Comparison of ENCODE assay signal across 8 cellular contexts in the genomic region with DNA sequence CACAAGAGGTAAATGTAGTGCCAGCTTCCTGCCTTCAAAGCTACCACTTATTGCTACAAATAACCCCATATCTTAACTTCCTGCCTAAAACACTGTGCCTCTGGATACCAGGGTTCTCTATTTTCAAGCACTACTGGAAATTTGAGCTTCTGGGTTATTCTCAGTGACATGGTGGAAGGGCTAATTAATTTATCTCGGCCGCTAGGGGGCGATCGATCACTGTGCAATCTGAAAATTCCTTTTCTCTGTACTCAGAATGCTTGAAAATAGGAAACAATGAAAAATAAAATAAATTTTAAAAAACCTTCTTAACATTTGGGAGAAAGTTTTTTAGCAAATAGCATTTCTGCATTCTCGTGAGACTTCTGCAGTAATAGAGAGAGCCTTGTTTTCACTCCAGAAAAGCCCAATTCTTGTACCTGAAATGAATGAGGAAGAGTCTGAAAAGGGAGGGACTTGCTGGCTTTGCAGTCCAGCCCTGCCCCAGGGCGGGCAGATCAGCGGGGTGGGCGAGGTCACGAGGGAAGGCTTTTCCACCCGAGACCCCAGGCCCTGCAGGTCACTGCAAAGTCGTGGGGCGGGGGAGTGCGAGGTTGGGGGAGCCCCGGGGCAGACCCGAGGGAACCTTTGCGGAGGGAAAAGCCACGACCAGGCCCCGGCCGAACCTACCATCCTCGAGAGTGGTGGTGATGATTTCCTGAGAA.
A peak's percentile ranks its signal among the peaks of the same experiment; 100 is the strongest.
DNase-seq lines count a peak whose midpoint lies in the region; ATAC-seq and TF ChIP-seq lines count a peak whose summit lies in the region.

No MANE protein-coding gene starts in this region.

- no peak overlapping the region for H3K4me3 ChIP-seq in fibroblast of lung (replicated peaks in 1 of 4; ENCODE audit: control extremely low read depth in 1 of 4, insufficient read depth in 1 of 4, low read depth in 3 of 4, low read length in 4 of 4)

- H3K4me2 ChIP-seq in fibroblast of lung (ENCODE audit: extremely low read depth, insufficient read depth, low read length) = no peak overlapping the region

- H3K9ac ChIP-seq in fibroblast of lung (ENCODE audit: insufficient read depth, low read length) = no peak overlapping the region

- H3K9me3 ChIP-seq in fibroblast of lung (ENCODE audit: control insufficient read depth, insufficient read depth, low read depth, low read length) = no peaks in the 10 kb centered on the region

- ATAC-seq in natural killer cell (no peak), HG02973 (IDR thresholded peaks at IDR 0.05; ENCODE audit: unreplicated experiment) (no peak), GM18498 (IDR thresholded peaks at IDR 0.05; ENCODE audit: unreplicated experiment) (no peak)
- no peak for ATAC-seq in natural killer cell treated with Interleukin-12 subunit alpha and Interleukin-12 subunit beta and Interleukin-15 and Interleukin-18, amount 100 ng/mL, for 72 hours

- H4K20me1 ChIP-seq in fibroblast of lung (ENCODE audit: control insufficient read depth, extremely low read depth, insufficient read depth, low read length) = no peaks in the 10 kb centered on the region

- H3K9me3 Mint-ChIP-seq in natural killer cell = no peaks in the 10 kb centered on the region
- H3K9me3 Mint-ChIP-seq in natural killer cell treated with Interleukin-12 subunit alpha and Interleukin-12 subunit beta and Interleukin-15 and Interleukin-18, amount 100 ng/mL, for 72 hours = no peaks in the 10 kb centered on the region
- H3K9me3 Mint-ChIP-seq in activated CD4-positive, alpha-beta T cell treated with anti-CD3 and anti-CD28 coated beads, Interleukin-2, amount 10 ng/mL, durations not matched to agents 7 days and 5 days = no peaks in the 10 kb centered on the region

- H3K27ac Mint-ChIP-seq in natural killer cell = no peak overlapping the region
- H3K27ac Mint-ChIP-seq in natural killer cell treated with Interleukin-12 subunit alpha and Interleukin-12 subunit beta and Interleukin-15 and Interleukin-18, amount 100 ng/mL, for 72 hours = no peak overlapping the region
- H3K27ac Mint-ChIP-seq in activated CD4-positive, alpha-beta T cell treated with anti-CD3 and anti-CD28 coated beads, Interleukin-2, amount 10 ng/mL, durations not matched to agents 7 days and 5 days = no peak overlapping the region

- no peak overlapping the region for H3K27ac ChIP-seq in fibroblast of lung (ENCODE audit: insufficient read depth, low read length)

- no peak overlapping the region for H3K4me3 Mint-ChIP-seq in natural killer cell
- H3K4me3 Mint-ChIP-seq in natural killer cell treated with Interleukin-12 subunit alpha and Interleukin-12 subunit beta and Interleukin-15 and Interleukin-18, amount 100 ng/mL, for 72 hours = no peak overlapping the region
- H3K4me3 Mint-ChIP-seq in activated CD4-positive, alpha-beta T cell treated with anti-CD3 and anti-CD28 coated beads, Interleukin-2, amount 10 ng/mL, durations not matched to agents 7 days and 5 days = no peak overlapping the region

- no peaks in the 10 kb centered on the region for H3K4me1 ChIP-seq in fibroblast of lung (ENCODE audit: control insufficient read depth, extremely low read depth, insufficient read depth, low read length)

- DNase-seq in natural killer cell (no peak), NCI-H1694 (lab: John Stamatoyannopoulos, UW) (peak; percentile 79), fibroblast of lung (ENCODE audit: low read depth in 2 of 2) (peak; percentile 26 to 37), occipital lobe (lab: John Stamatoyannopoulos, UW) (peak; percentile 10)
- DNase-seq in natural killer cell treated with Interleukin-12 subunit alpha and Interleukin-12 subunit beta and Interleukin-15 and Interleukin-18, amount 100 ng/mL, for 72 hours (ENCODE audit: low spot score) = no peak
- DNase-seq in activated CD4-positive, alpha-beta T cell treated with anti-CD3 and anti-CD28 coated beads, Interleukin-2, amount 10 ng/mL, durations not matched to agents 7 days and 5 days = peak; percentile 52

- POLR2A ChIA-PET in activated CD4-positive, alpha-beta T cell treated with anti-CD3 and anti-CD28 coated beads, Interleukin-2, amount 10 ng/mL, durations not matched to agents 7 days and 5 days (lab: Charles Lee) = no interaction called here

- intact Hi-C loops in natural killer cell (cut with micrococcal nuclease) = loop anchor here (2.0 kb wide), 1 partner anchor 925 kb away; no protein-coding TSS in a partner anchor

- no peaks in the 10 kb centered on the region for H3K36me3 Mint-ChIP-seq in natural killer cell
- no peaks in the 10 kb centered on the region for H3K36me3 Mint-ChIP-seq in natural killer cell treated with Interleukin-12 subunit alpha and Interleukin-12 subunit beta and Interleukin-15 and Interleukin-18, amount 100 ng/mL, for 72 hours
- H3K36me3 Mint-ChIP-seq in activated CD4-positive, alpha-beta T cell treated with anti-CD3 and anti-CD28 coated beads, Interleukin-2, amount 10 ng/mL, durations not matched to agents 7 days and 5 days (ENCODE audit: low read depth) = no peaks in the 10 kb centered on the region

- no peaks in the 10 kb centered on the region for H3K27me3 Mint-ChIP-seq in natural killer cell (ENCODE audit: low read depth in 2 of 2)
- no peaks in the 10 kb centered on the region for H3K27me3 Mint-ChIP-seq in natural killer cell treated with Interleukin-12 subunit alpha and Interleukin-12 subunit beta and Interleukin-15 and Interleukin-18, amount 100 ng/mL, for 72 hours
- no peaks in the 10 kb centered on the region for H3K27me3 Mint-ChIP-seq in activated CD4-positive, alpha-beta T cell treated with anti-CD3 and anti-CD28 coated beads, Interleukin-2, amount 10 ng/mL, durations not matched to agents 7 days and 5 days

- no peaks in the 10 kb centered on the region for H3K4me1 Mint-ChIP-seq in natural killer cell
- H3K4me1 Mint-ChIP-seq in natural killer cell treated with Interleukin-12 subunit alpha and Interleukin-12 subunit beta and Interleukin-15 and Interleukin-18, amount 100 ng/mL, for 72 hours (ENCODE audit: low read depth in 2 of 2) = no peaks in the 10 kb centered on the region
- H3K4me1 Mint-ChIP-seq in activated CD4-positive, alpha-beta T cell treated with anti-CD3 and anti-CD28 coated beads, Interleukin-2, amount 10 ng/mL, durations not matched to agents 7 days and 5 days = no peaks in the 10 kb centered on the region

- no peaks in the 10 kb centered on the region for H3K27me3 ChIP-seq in fibroblast of lung (ENCODE audit: control insufficient read depth, insufficient read depth, low read length)

- H3K36me3 ChIP-seq in fibroblast of lung (ENCODE audit: control insufficient read depth, insufficient read depth, low read length) = no peaks in the 10 kb centered on the region

- no peaks in the 10 kb centered on the region for H3K79me2 ChIP-seq in fibroblast of lung (ENCODE audit: control insufficient read depth, insufficient read depth, low read length)

- CTCF ChIA-PET in activated CD4-positive, alpha-beta T cell treated with anti-CD3 and anti-CD28 coated beads, Interleukin-2, amount 10 ng/mL, durations not matched to agents 7 days and 5 days (lab: Charles Lee) = no interaction called here

- peak; percentile 66 for TF ChIP-seq CTCF in natural killer cell (IDR thresholded peaks at IDR 0.05)
- TF ChIP-seq CTCF in fibroblast of lung (conservative IDR thresholded peaks at IDR 0.05 in 1 of 2, IDR thresholded peaks at IDR 0.05 in 1 of 2; ENCODE audit: low read depth in 1 of 2, low read length in 2 of 2) = peak; percentile 47 to 55

- no peak overlapping the region for H2AFZ ChIP-seq in fibroblast of lung (ENCODE audit: low read length)

Comparison
In these comparisons a context has a peak if more than half of its experiments do, and no peak if none do; other contexts are left out.
1. DNase-seq: peak in NCI-H1694 (single experiment), activated CD4-positive, alpha-beta T cell treated with anti-CD3 and anti-CD28 coated beads, Interleukin-2, amount 10 ng/mL, durations not matched to agents 7 days and 5 days (single experiment), fibroblast of lung (2 of 2) and occipital lobe (single experiment); none in natural killer cell (single experiment) and natural killer cell treated with Interleukin-12 subunit alpha and Interleukin-12 subunit beta and Interleukin-15 and Interleukin-18, amount 100 ng/mL, for 72 hours (single experiment).